Comparison of ENCODE assay signal across 28 cellular contexts in the genomic region with DNA sequence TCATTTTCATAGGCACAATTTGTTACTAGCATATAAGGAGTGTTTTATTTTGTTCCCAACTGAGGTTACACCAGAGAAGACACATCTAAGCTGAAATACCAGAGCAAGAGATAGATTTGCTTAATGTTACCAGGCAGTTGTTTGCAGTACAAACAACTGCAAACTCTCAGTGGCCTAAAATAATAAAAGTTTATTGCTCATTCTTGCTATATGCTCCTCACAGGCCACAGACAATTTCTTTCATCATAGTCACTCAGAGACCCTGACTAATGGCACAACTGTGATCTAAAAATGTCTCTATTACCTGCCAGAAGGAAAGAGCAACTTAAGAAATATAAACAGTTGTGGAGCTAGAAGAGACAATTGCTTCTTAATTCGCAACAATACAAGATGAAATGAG.
DNase-seq lines count a peak whose midpoint lies in the region; ATAC-seq and TF ChIP-seq lines count a peak whose summit lies in the region.
"Had no signal": no experiment of that assay in that cellular context is flagged by ENCODE, and none has a peak within 500 bp of the region (broad histone marks: within the 10 kb centered on the region; RNA-seq: fewer than 3 reads in every experiment).

No MANE protein-coding gene starts in this region.

- no peaks in the 10 kb centered on the region for H3K9me3 ChIP-seq in muscle layer of duodenum (ENCODE audit: control insufficient read depth in 1 of 2, low read length in 2 of 2)
- H3K9me3 ChIP-seq: ascending aorta, BE2C, esophagus muscularis mucosa, gastrocnemius medialis, uterus had no signal

- H3K27me3 Mint-ChIP-seq in T-helper 2 cell treated with Interferon-gamma antibody and Interleukin-4, amounts not matched to agents 5 μg/mL and 100 μg/mL, for 36 hours (ENCODE audit: low read depth): peaks cover 32% of the 10 kb centered on the region
- peaks cover 3% of the 10 kb centered on the region for H3K27me3 Mint-ChIP-seq in activated naive CD8-positive, alpha-beta T cell treated with anti-CD3 and anti-CD28 coated beads for 36 hours

- intact Hi-C loops in dorsolateral prefrontal cortex (cut with DNase I): no loop called here

- no peak overlapping the region for H3K4me3 Mint-ChIP-seq in T-helper 2 cell treated with Interferon-gamma antibody and Interleukin-4, amounts not matched to agents 5 μg/mL and 100 μg/mL, for 36 hours
- peak overlapping the region; percentile 5 for H3K4me3 Mint-ChIP-seq in activated naive CD8-positive, alpha-beta T cell treated with anti-CD3 and anti-CD28 coated beads for 36 hours
- H3K4me3 Mint-ChIP-seq: activated CD8-positive, alpha-beta memory T cell treated with anti-CD3 and anti-CD28 coated beads, Interleukin-2, amount 10 ng/mL, durations not matched to agents 7 days and 5 days; nephron had no signal

- H3K9me3 Mint-ChIP-seq in T-helper 2 cell treated with Interferon-gamma antibody and Interleukin-4, amounts not matched to agents 5 μg/mL and 100 μg/mL, for 36 hours: peaks cover 9% of the 10 kb centered on the region
- H3K9me3 Mint-ChIP-seq in activated naive CD8-positive, alpha-beta T cell treated with anti-CD3 and anti-CD28 coated beads for 36 hours: peaks cover 12% of the 10 kb centered on the region
- H3K9me3 Mint-ChIP-seq: activated T-helper 2 cell treated with anti-CD3 and anti-CD28 coated beads, Interferon-gamma antibody, Interleukin-2, Interleukin-4, amounts not matched to agents 10 μg/mL and 5 μg/mL and 100 μg/mL, durations not matched to agents 14 hours and 24 hours and 36 hours had no signal

- no peak for TF ChIP-seq CTCF in dorsolateral prefrontal cortex (IDR thresholded peaks at IDR 0.05 in 54 of 56, conservative IDR thresholded peaks at IDR 0.05 in 2 of 56; ENCODE audit: low read depth in 1 of 56, partially characterized antibody in 56 of 56)

- H3K27ac ChIP-seq in muscle layer of duodenum (ENCODE audit: low read length) (peak overlapping the region; percentile 1), dorsolateral prefrontal cortex (no peak overlapping the region)
- H3K27ac ChIP-seq: ascending aorta, esophagus muscularis mucosa, gastrocnemius medialis had no signal

- no peaks in the 10 kb centered on the region for H3K4me1 ChIP-seq in muscle layer of duodenum (ENCODE audit: control insufficient read depth in 1 of 2, insufficient read depth in 2 of 2, low read length in 2 of 2)
- H3K4me1 ChIP-seq: BE2C had no signal

- no peak for DNase-seq in T-helper 2 cell treated with Interferon-gamma antibody and Interleukin-4, amounts not matched to agents 5 μg/mL and 100 μg/mL, for 36 hours (ENCODE audit: low spot score)
- no peak for DNase-seq in T-helper 2 cell
- peak; percentile 21 for DNase-seq in EL
- no peak for DNase-seq in activated naive CD8-positive, alpha-beta T cell treated with anti-CD3 and anti-CD28 coated beads for 36 hours
- DNase-seq in anterior cingulate cortex (lab: John Stamatoyannopoulos, UW): no peak
- no peak for DNase-seq in dorsolateral prefrontal cortex
- DNase-seq: activated CD4-positive, alpha-beta T cell treated with anti-CD3 and anti-CD28 coated beads for 4 hours; activated CD8-positive, alpha-beta memory T cell treated with anti-CD3 and anti-CD28 coated beads, Interleukin-2, amount 10 ng/mL, durations not matched to agents 7 days and 5 days; BE2C; effector memory CD4-positive, alpha-beta T cell; gastrocnemius medialis; Karpas-422; mammary epithelial cell; NCI-H1092; NCI-H2081; NCI-H524; posterior cingulate gyrus; RPMI8226; uterus had no signal

- peak overlapping the region; percentile 3 for H3K27ac Mint-ChIP-seq in T-helper 2 cell treated with Interferon-gamma antibody and Interleukin-4, amounts not matched to agents 5 μg/mL and 100 μg/mL, for 36 hours
- H3K27ac Mint-ChIP-seq in activated naive CD8-positive, alpha-beta T cell treated with anti-CD3 and anti-CD28 coated beads for 36 hours: peak overlapping the region; percentile 78
- H3K27ac Mint-ChIP-seq: activated CD8-positive, alpha-beta memory T cell treated with anti-CD3 and anti-CD28 coated beads, Interleukin-2, amount 10 ng/mL, durations not matched to agents 7 days and 5 days; activated T-helper 2 cell treated with anti-CD3 and anti-CD28 coated beads, Interferon-gamma antibody, Interleukin-2, Interleukin-4, amounts not matched to agents 10 μg/mL and 5 μg/mL and 100 μg/mL, durations not matched to agents 14 hours and 24 hours and 36 hours; nephron had no signal

- ATAC-seq in GM18505 (IDR thresholded peaks at IDR 0.05; ENCODE audit: unreplicated experiment): no peak
- ATAC-seq: activated CD8-positive, alpha-beta memory T cell treated with anti-CD3 and anti-CD28 coated beads, Interleukin-2, amount 10 ng/mL, durations not matched to agents 7 days and 5 days; gastrocnemius medialis; GM12878; sciatic nerve; SK-N-SH treated with all-trans-retinoic acid at 6 μM for 48 hours had no signal

- H3K4me3 ChIP-seq in muscle layer of duodenum (ENCODE audit: low read depth in 1 of 2, low read length in 2 of 2): no peak overlapping the region
- H3K4me3 ChIP-seq in dorsolateral prefrontal cortex: no peak overlapping the region
- H3K4me3 ChIP-seq: ascending aorta, esophagus muscularis mucosa, gastrocnemius medialis, GM12878, uterus had no signal

- peaks cover 45% of the 10 kb centered on the region for H3K4me1 Mint-ChIP-seq in T-helper 2 cell treated with Interferon-gamma antibody and Interleukin-4, amounts not matched to agents 5 μg/mL and 100 μg/mL, for 36 hours (ENCODE audit: low read depth)
- peaks cover 80% of the 10 kb centered on the region for H3K4me1 Mint-ChIP-seq in activated naive CD8-positive, alpha-beta T cell treated with anti-CD3 and anti-CD28 coated beads for 36 hours

- TF ChIP-seq POLR2A in GM18505 (IDR thresholded peaks at IDR 0.05; ENCODE audit: borderline replicate concordance, extremely low read depth, insufficient read depth, insufficient read length): no peak

- H3K27me3 ChIP-seq in muscle layer of duodenum (ENCODE audit: low read depth, low read length): no peaks in the 10 kb centered on the region
- H3K27me3 ChIP-seq in dorsolateral prefrontal cortex: no peaks in the 10 kb centered on the region
- H3K27me3 ChIP-seq: ascending aorta, BE2C, esophagus muscularis mucosa, gastrocnemius medialis, uterus had no signal

- peaks cover 2% of the 10 kb centered on the region for H3K36me3 Mint-ChIP-seq in T-helper 2 cell treated with Interferon-gamma antibody and Interleukin-4, amounts not matched to agents 5 μg/mL and 100 μg/mL, for 36 hours (ENCODE audit: low read depth)
- H3K36me3 Mint-ChIP-seq in activated naive CD8-positive, alpha-beta T cell treated with anti-CD3 and anti-CD28 coated beads for 36 hours: peaks cover 13% of the 10 kb centered on the region

- H3K36me3 ChIP-seq in muscle layer of duodenum (ENCODE audit: control insufficient read depth in 1 of 2, insufficient read depth in 2 of 2, low read length in 2 of 2): no peaks in the 10 kb centered on the region
- H3K36me3 ChIP-seq: ascending aorta, BE2C, esophagus muscularis mucosa, gastrocnemius medialis, uterus had no signal
